8 cellular contexts compared by ENCODE assay signal in genomic region chr1:63773496-63773814, GRCh38. TPM values are rescaled to one million over a fixed set of nuclear protein-coding genes. Genes with fewer than 3 reads are reported as not detected.
DNase-seq lines count a peak whose midpoint lies in the region; ATAC-seq and TF ChIP-seq lines count a peak whose summit lies in the region.

No MANE protein-coding gene starts in this region.

- intact Hi-C loops in heart right ventricle (cut with DNase I): loop anchor here (5.0 to 10.0 kb wide), 10 partner anchors 71 to 471 kb away; no protein-coding TSS in a partner anchor
- intact Hi-C loops in Right ventricle myocardium inferior (cut with DNase I): loop anchor here (2.0 to 10.0 kb wide), 3 partner anchors 75 to 471 kb away; no protein-coding TSS in a partner anchor
- intact Hi-C loops in upper lobe of right lung (cut with DNase I): no loop called here

- H3K27me3 ChIP-seq in heart right ventricle (peaks cover 0 to 46% (median 0%) of the 10 kb centered on the region in 7 donors), liver (ENCODE audit: control insufficient read depth in 4 of 4, insufficient read depth in 4 of 4, low read length in 3 of 4) (peaks cover 0 to 5% (median 0%) of the 10 kb centered on the region in 4 donors), upper lobe of right lung (peaks cover 3% of the 10 kb centered on the region)

- H3K4me1 Mint-ChIP-seq in activated naive CD8-positive, alpha-beta T cell treated with anti-CD3 and anti-CD28 coated beads for 36 hours: peaks cover 15% of the 10 kb centered on the region

- ATAC-seq in heart right ventricle: peak in 4 of 8 donors; percentile 6 to 53 (median 37)
- ATAC-seq in Right ventricle myocardium inferior: no peak
- ATAC-seq in upper lobe of right lung: no peak
- ATAC-seq in HG03025 (IDR thresholded peaks at IDR 0.05; ENCODE audit: low FRiP score, unreplicated experiment): no peak

- peak overlapping the region; percentile 13 to 14 for H3K9ac ChIP-seq in liver (ENCODE audit: low read depth in 1 of 2, low read length in 2 of 2)

- H3K9me3 Mint-ChIP-seq in activated naive CD8-positive, alpha-beta T cell treated with anti-CD3 and anti-CD28 coated beads for 36 hours: no peaks in the 10 kb centered on the region

- peak overlapping the region; percentile 83 for H3K4me3 Mint-ChIP-seq in activated naive CD8-positive, alpha-beta T cell treated with anti-CD3 and anti-CD28 coated beads for 36 hours

- H3K4me3 ChIP-seq in heart right ventricle (peak overlapping the region; percentile 53 to 90 (median 73)), liver (ENCODE audit: low read depth in 1 of 3, low read length in 3 of 3) (peak overlapping the region; percentile 41 to 74 (median 59)), upper lobe of right lung (peak overlapping the region; percentile 74)

- peak overlapping the region in 9 of 10 donors; percentile 79 to 96 (median 92) for H3K27ac ChIP-seq in heart right ventricle
- no peak overlapping the region for H3K27ac ChIP-seq in liver (ENCODE audit: low read depth in 1 of 2, low read length in 2 of 2)
- peak overlapping the region; percentile 79 for H3K27ac ChIP-seq in upper lobe of right lung

- H3K9me3 ChIP-seq in heart right ventricle (no peaks in the 10 kb centered on the region), liver (ENCODE audit: control insufficient read depth in 4 of 4, low read length in 3 of 4) (no peaks in the 10 kb centered on the region), upper lobe of right lung (no peaks in the 10 kb centered on the region)

- TF ChIP-seq CTCF in heart right ventricle (IDR thresholded peaks at IDR 0.05) (no peak), liver (IDR thresholded peaks at IDR 0.05; ENCODE audit: low read depth, low read length, missing input control) (no peak), upper lobe of right lung (IDR thresholded peaks at IDR 0.05) (no peak)

- no peaks in the 10 kb centered on the region for H3K36me3 Mint-ChIP-seq in activated naive CD8-positive, alpha-beta T cell treated with anti-CD3 and anti-CD28 coated beads for 36 hours

- 7% methylated on average over 9 of the region's 9 CpGs for WGBS in heart right ventricle, 2 donors
- 8% methylated on average over 9 of the region's 9 CpGs for WGBS in liver

- H3K36me3 ChIP-seq in heart right ventricle: no peaks in the 10 kb centered on the region
- no peaks in the 10 kb centered on the region for H3K36me3 ChIP-seq in liver (ENCODE audit: control insufficient read depth in 4 of 4, insufficient read depth in 3 of 4, low read depth in 1 of 4, low read length in 3 of 4)
- H3K36me3 ChIP-seq in upper lobe of right lung: no peaks in the 10 kb centered on the region

- DNase-seq in heart right ventricle (no peak), Right ventricle myocardium inferior (ENCODE audit: missing footprints) (no peak), upper lobe of right lung (no peak), NCI-H526 treated with DMSO at 0.1 percent for 48 hours (lab: John Stamatoyannopoulos, UW) (no peak), GDM1 (lab: John Stamatoyannopoulos, UW) (no peak)
- DNase-seq in activated naive CD8-positive, alpha-beta T cell treated with anti-CD3 and anti-CD28 coated beads for 36 hours: no peak

- H3K27ac Mint-ChIP-seq in activated naive CD8-positive, alpha-beta T cell treated with anti-CD3 and anti-CD28 coated beads for 36 hours: no peak overlapping the region

- no peak for TF ChIP-seq RAD21 in liver (IDR thresholded peaks at IDR 0.05)

- H3K27me3 Mint-ChIP-seq in activated naive CD8-positive, alpha-beta T cell treated with anti-CD3 and anti-CD28 coated beads for 36 hours: peaks cover 65% of the 10 kb centered on the region

- H3K4me1 ChIP-seq in heart right ventricle (peaks cover 0 to 42% (median 13%) of the 10 kb centered on the region in 9 donors), liver (ENCODE audit: control insufficient read depth in 4 of 4, insufficient read depth in 4 of 4, low read length in 3 of 4) (peaks cover 0 to 22% (median 15%) of the 10 kb centered on the region in 4 donors), upper lobe of right lung (peaks cover 4% of the 10 kb centered on the region)

TF ChIP-seq in liver, 16 proteins besides CTCF, POLR2A, EP300 and RAD21:
- TF ChIP-seq TAF1 (conservative IDR thresholded peaks at IDR 0.05) (no peak), EGR1 (IDR thresholded peaks at IDR 0.05; ENCODE audit: low read depth in 2 of 2) (no peak), MAX (IDR thresholded peaks at IDR 0.05) (no peak), RXRA (IDR thresholded peaks at IDR 0.05) (no peak), HNF4A (conservative IDR thresholded peaks at IDR 0.05) (no peak), FOXA1 (IDR thresholded peaks at IDR 0.05) (no peak)
- TF ChIP-seq, protein P1, sequence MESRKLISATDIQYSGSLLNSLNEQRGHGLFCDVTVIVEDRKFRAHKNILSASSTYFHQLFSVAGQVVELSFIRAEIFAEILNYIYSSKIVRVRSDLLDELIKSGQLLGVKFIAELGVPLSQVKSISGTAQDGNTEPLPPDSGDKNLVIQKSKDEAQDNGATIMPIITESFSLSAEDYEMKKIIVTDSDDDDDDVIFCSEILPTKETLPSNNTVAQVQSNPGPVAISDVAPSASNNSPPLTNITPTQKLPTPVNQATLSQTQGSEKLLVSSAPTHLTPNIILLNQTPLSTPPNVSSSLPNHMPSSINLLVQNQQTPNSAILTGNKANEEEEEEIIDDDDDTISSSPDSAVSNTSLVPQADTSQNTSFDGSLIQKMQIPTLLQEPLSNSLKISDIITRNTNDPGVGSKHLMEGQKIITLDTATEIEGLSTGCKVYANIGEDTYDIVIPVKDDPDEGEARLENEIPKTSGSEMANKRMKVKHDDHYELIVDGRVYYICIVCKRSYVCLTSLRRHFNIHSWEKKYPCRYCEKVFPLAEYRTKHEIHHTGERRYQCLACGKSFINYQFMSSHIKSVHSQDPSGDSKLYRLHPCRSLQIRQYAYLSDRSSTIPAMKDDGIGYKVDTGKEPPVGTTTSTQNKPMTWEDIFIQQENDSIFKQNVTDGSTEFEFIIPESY (IDR thresholded peaks at IDR 0.05): no peak
- TF ChIP-seq, protein P2, sequence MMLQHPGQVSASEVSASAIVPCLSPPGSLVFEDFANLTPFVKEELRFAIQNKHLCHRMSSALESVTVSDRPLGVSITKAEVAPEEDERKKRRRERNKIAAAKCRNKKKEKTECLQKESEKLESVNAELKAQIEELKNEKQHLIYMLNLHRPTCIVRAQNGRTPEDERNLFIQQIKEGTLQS (IDR thresholded peaks at IDR 0.05): no peak

RNA-seq across cellular contexts. Expression of gene ROR1, which starts 0.4 kb away (rescaled TPM):
- total RNA-seq in heart right ventricle (10 to 100 TPM; 12.0 to 36.2 (median 19.0) TPM), Right ventricle myocardium inferior (8.4 TPM), liver (under 1 TPM; 0.50 to 0.98 TPM), upper lobe of right lung (21.4 TPM)
- polyA plus RNA-seq in heart right ventricle (1 to 10 TPM; 2.9 to 3.6 TPM), liver (under 1 TPM; 0.15 to 0.24 TPM)
- not detected for total RNA-seq in activated naive CD8-positive, alpha-beta T cell treated with anti-CD3 and anti-CD28 coated beads for 36 hours

Comparison
In these comparisons a context has a peak if more than half of its experiments do, and no peak if none do; other contexts are left out.
1. H3K27ac ChIP-seq: peak in heart right ventricle (9 of 10) and upper lobe of right lung (single experiment); none in liver (0 of 2).
2. Peak in every context shown above with its lines, with median percentiles within 50 percentile points of each other: H3K4me3 ChIP-seq.